ENCODE assay signal across 14 cellular contexts in the genomic region with DNA sequence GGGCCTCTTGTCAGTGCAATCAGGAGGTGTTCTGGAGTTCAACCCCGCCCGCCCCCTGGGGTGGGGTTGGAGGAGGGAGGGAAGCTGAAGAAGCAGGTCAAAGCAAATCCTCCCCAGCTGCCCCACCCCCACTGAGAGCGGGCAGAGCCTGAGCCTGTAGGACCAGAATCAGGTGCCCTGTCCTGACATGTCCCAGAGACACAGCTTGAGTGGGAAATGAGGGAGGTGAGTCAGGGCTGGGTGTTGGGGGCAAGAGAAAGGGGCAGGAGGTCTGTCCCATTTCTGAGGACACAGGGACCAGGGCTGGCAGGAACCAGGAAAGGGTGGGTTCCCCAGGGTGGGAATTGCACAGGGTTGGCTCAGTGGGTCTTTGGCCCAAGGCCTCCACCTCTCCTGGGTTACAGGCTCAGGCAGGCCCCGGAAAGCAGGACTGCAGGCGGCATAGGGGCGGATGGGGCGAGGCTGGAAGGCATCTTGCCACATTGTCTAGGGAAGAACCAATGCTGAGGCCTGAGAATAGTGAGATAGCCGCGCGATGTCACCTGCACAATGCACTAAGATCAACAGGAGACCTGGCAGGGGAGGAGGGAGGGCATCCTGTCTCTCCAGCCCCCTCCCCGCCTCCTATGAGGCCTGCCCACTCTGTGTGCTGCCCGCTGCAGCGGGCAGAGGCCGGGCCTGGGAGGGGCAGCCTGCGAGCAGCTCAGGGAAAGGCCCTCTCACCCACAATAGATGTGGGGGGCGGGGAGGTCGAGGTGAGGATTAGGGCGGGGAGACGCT. TPM values are rescaled to one million over a fixed set of nuclear protein-coding genes. Genes with fewer than 3 reads are reported as not detected.
A peak's percentile ranks its signal among the peaks of the same experiment; 100 is the strongest.
DNase-seq lines count a peak whose midpoint lies in the region; ATAC-seq and TF ChIP-seq lines count a peak whose summit lies in the region.
"Had no signal": no experiment of that assay in that cellular context is flagged by ENCODE, and none has a peak within 500 bp of the region (broad histone marks: within the 10 kb centered on the region; RNA-seq: fewer than 3 reads in every experiment).

No MANE protein-coding gene starts in this region.

- CTCF ChIA-PET in MCF 10A (lab: Yijun Ruan, JAX) (interaction anchor here (1.0 to 7.9 kb wide), 3 partner anchors 31 to 412 kb away, joined by 3 to 56 read pairs (median 36); a partner anchor contains a TSS), T-cell (lab: Charles Lee) (no interaction called here)

- H3K36me3 Mint-ChIP-seq in MCF 10A (ENCODE audit: insufficient read depth, unreplicated experiment): no peaks in the 10 kb centered on the region
- H3K36me3 Mint-ChIP-seq in naive thymus-derived CD8-positive, alpha-beta T cell: no peaks in the 10 kb centered on the region
- H3K36me3 Mint-ChIP-seq in T-cell: no peaks in the 10 kb centered on the region

- peak; percentile 17 to 44 for ATAC-seq in naive thymus-derived CD8-positive, alpha-beta T cell
- ATAC-seq in T-cell (replicated peaks in 1 of 4): no peak
- no peak for ATAC-seq in GM18520 (IDR thresholded peaks at IDR 0.05; ENCODE audit: unreplicated experiment)
- ATAC-seq: activated naive CD8-positive, alpha-beta T cell treated with anti-CD3 and anti-CD28 coated beads, Interleukin-2, amount 50 U/mL, for 24 hours had no signal

- peak; percentile 59 for DNase-seq in ELF-1 (ENCODE audit: low read depth, low spot score)
- peak; percentile 25 for DNase-seq in NCI-H1417 treated with DMSO at 0.1 percent for 48 hours (lab: John Stamatoyannopoulos, UW)
- DNase-seq in MCF 10A (ENCODE audit: unreplicated experiment): peak; percentile 97
- no peak for DNase-seq in naive thymus-derived CD8-positive, alpha-beta T cell
- DNase-seq in T-cell: no peak
- no peak for DNase-seq in SKM-1 (lab: John Stamatoyannopoulos, UW; ENCODE audit: unreplicated experiment)
- DNase-seq in ACHN: no peak
- DNase-seq: activated naive CD8-positive, alpha-beta T cell treated with anti-CD3 and anti-CD28 coated beads, Interleukin-2, amount 50 U/mL, for 24 hours; BE2C; GF-D8; Kasumi-1; NCI-H774 had no signal

- BruUV-seq in MCF 10A (replicated peaks; lab: Mats Ljungman, UMichigan): TSS peak; percentile 44

- intact Hi-C loops in MCF 10A (cut with micrococcal nuclease): loop anchor here (1.0 kb wide), 2 partner anchors 30 kb away; no protein-coding TSS in a partner anchor

- in situ Hi-C loops in ACHN (cut with HindIII; ENCODE audit: low pct_ligation_motif_present, low pct_unique_long_range_greater_than_20kb, low sequenced_read_pairs): no loop called here

- no peak for TF ChIP-seq CTCF in MCF 10A (IDR thresholded peaks at IDR 0.05; ENCODE audit: unreplicated experiment)

- H3K27ac Mint-ChIP-seq in MCF 10A (ENCODE audit: low read depth, unreplicated experiment) (peak overlapping the region; percentile 93), T-cell (no peak overlapping the region)
- no peak overlapping the region for H3K27ac Mint-ChIP-seq in naive thymus-derived CD8-positive, alpha-beta T cell
- H3K27ac Mint-ChIP-seq: activated naive CD8-positive, alpha-beta T cell treated with anti-CD3 and anti-CD28 coated beads, Interleukin-2, amount 50 U/mL, for 24 hours; stimulated activated naive CD8-positive, alpha-beta T cell treated with anti-CD3 and anti-CD28 coated beads, Interleukin-15, Interleukin-2, amounts not matched to agents 100 ng/mL and 50 ng/mL, for 24 hours had no signal

- POLR2A ChIA-PET in MCF 10A (lab: Yijun Ruan, JAX) (interaction anchor here (0.5 to 4.8 kb wide), 12 partner anchors 8 to 907 kb away, joined by 3 to 38 read pairs (median 4); a partner anchor contains a TSS), T-cell (lab: Charles Lee) (no interaction called here)
- POLR2A ChIA-PET in naive thymus-derived CD8-positive, alpha-beta T cell (lab: Charles Lee): no interaction called here

- H3K9me3 Mint-ChIP-seq in MCF 10A (ENCODE audit: unreplicated experiment): no peaks in the 10 kb centered on the region
- H3K9me3 Mint-ChIP-seq in naive thymus-derived CD8-positive, alpha-beta T cell: no peaks in the 10 kb centered on the region
- H3K9me3 Mint-ChIP-seq in T-cell: no peaks in the 10 kb centered on the region
- H3K9me3 Mint-ChIP-seq: activated naive CD8-positive, alpha-beta T cell treated with anti-CD3 and anti-CD28 coated beads, Interleukin-2, amount 50 U/mL, for 24 hours; stimulated activated naive CD8-positive, alpha-beta T cell treated with anti-CD3 and anti-CD28 coated beads, Interleukin-15, Interleukin-2, amounts not matched to agents 100 ng/mL and 50 ng/mL, for 24 hours had no signal

- H3K4me3 Mint-ChIP-seq in MCF 10A (ENCODE audit: unreplicated experiment) (peak overlapping the region; percentile 70), T-cell (no peak overlapping the region)
- H3K4me3 Mint-ChIP-seq in naive thymus-derived CD8-positive, alpha-beta T cell: peak overlapping the region in 1 of 10 donors; percentile 22
- H3K4me3 Mint-ChIP-seq: activated naive CD8-positive, alpha-beta T cell treated with anti-CD3 and anti-CD28 coated beads, Interleukin-2, amount 50 U/mL, for 24 hours; stimulated activated naive CD8-positive, alpha-beta T cell treated with anti-CD3 and anti-CD28 coated beads, Interleukin-15, Interleukin-2, amounts not matched to agents 100 ng/mL and 50 ng/mL, for 24 hours had no signal

- H3K27me3 Mint-ChIP-seq in MCF 10A (ENCODE audit: insufficient read depth, unreplicated experiment) (no peaks in the 10 kb centered on the region), T-cell (no peaks in the 10 kb centered on the region)
- no peaks in the 10 kb centered on the region for H3K27me3 Mint-ChIP-seq in naive thymus-derived CD8-positive, alpha-beta T cell
- H3K27me3 Mint-ChIP-seq: activated naive CD8-positive, alpha-beta T cell treated with anti-CD3 and anti-CD28 coated beads, Interleukin-2, amount 50 U/mL, for 24 hours; stimulated activated naive CD8-positive, alpha-beta T cell treated with anti-CD3 and anti-CD28 coated beads, Interleukin-15, Interleukin-2, amounts not matched to agents 100 ng/mL and 50 ng/mL, for 24 hours had no signal

- H3K4me1 Mint-ChIP-seq in MCF 10A (ENCODE audit: insufficient read depth, unreplicated experiment): peaks cover 71% of the 10 kb centered on the region
- H3K4me1 Mint-ChIP-seq in naive thymus-derived CD8-positive, alpha-beta T cell: peaks cover 6 to 31% (median 19%) of the 10 kb centered on the region in 4 donors
- H3K4me1 Mint-ChIP-seq in T-cell: peaks cover 12 to 27% (median 17%) of the 10 kb centered on the region in 3 donors

RNA-seq across cellular contexts. Expression of a gene that starts 32.4 kb away (rescaled TPM):
- total RNA-seq in MCF 10A (2022) (59.2 and 78.6 TPM in 2 replicates), T-cell (1 to 10 TPM; 1.8 to 3.5 (median 3.1) TPM)
- 1 to 10 TPM; 2.5 to 2.8 TPM for total RNA-seq in naive thymus-derived CD8-positive, alpha-beta T cell
- polyA plus RNA-seq in naive thymus-derived CD8-positive, alpha-beta T cell: under 1 TPM in 2 of 3 donors, not detected in 1; 0.48 to 0.94 TPM

Comparison
In these comparisons a context has a peak if more than half of its experiments do, and no peak if none do; other contexts are left out.
1. DNase-seq: peak in ELF-1 (single experiment), NCI-H1417 treated with DMSO at 0.1 percent for 48 hours (single experiment) and MCF 10A (single experiment); none in naive thymus-derived CD8-positive, alpha-beta T cell (0 of 10), T-cell (0 of 34), SKM-1 (single experiment) and ACHN (single experiment).
2. ATAC-seq: peak in naive thymus-derived CD8-positive, alpha-beta T cell (2 of 2); none in T-cell (0 of 4) and GM18520 (single experiment).
3. RNA of a gene that starts 32.4 kb away (total RNA-seq): 59.2 to 78.6 TPM in MCF 10A; 1.8 to 3.5 TPM in T-cell and 2.5 to 2.8 TPM in naive thymus-derived CD8-positive, alpha-beta T cell; every median in the first group is over 10 times any median in the second.